ENCODE assay signal across 26 cellular contexts in genomic region chr1:40332695-40333094, GRCh38. TPM values are rescaled to one million over a fixed set of nuclear protein-coding genes. Genes with fewer than 3 reads are reported as not detected.
DNase-seq lines count a peak whose midpoint lies in the region; ATAC-seq, FAIRE-seq and TF ChIP-seq lines count a peak whose summit lies in the region.
"Had no signal": no experiment of that assay in that cellular context is flagged by ENCODE, and none has a peak within 500 bp of the region (broad histone marks: within the 10 kb centered on the region; RNA-seq: fewer than 3 reads in every experiment).

No MANE protein-coding gene starts in this region.

- H2BK5ac ChIP-seq in IMR-90 (ENCODE audit: low read depth, low read length, poor library complexity, severe bottlenecking): no peak overlapping the region

- H3K4me2 ChIP-seq in IMR-90 (ENCODE audit: low read depth, low read length) (no peak overlapping the region), K562 (ENCODE audit: insufficient read depth, low read length) (no peak overlapping the region)
- H3K4me2 ChIP-seq: BLaER1 had no signal

- no peak for TF ChIP-seq POLR2A in IMR-90 (IDR thresholded peaks at IDR 0.05; ENCODE audit: low read depth, low read length)
- TF ChIP-seq POLR2A in K562 (conservative IDR thresholded peaks at IDR 0.05): no peak

- no peaks in the 10 kb centered on the region for H3K27me3 ChIP-seq in IMR-90 (ENCODE audit: control insufficient read depth, insufficient read depth, low read length)
- H3K27me3 ChIP-seq in K562 (ENCODE audit: control insufficient read depth in 2 of 2, insufficient read depth in 2 of 2, low read length in 2 of 2): no peaks in the 10 kb centered on the region
- H3K27me3 ChIP-seq: BE2C, BLaER1 had no signal

- H2AK9ac ChIP-seq in IMR-90 (replicated peaks; ENCODE audit: low read depth, low read length, poor library complexity): no peak overlapping the region

- intact Hi-C loops in IMR-90 (cut with micrococcal nuclease) (no loop called here), K562 (cut with micrococcal nuclease) (no loop called here)

- no peak for TF ChIP-seq EP300 in K562 (IDR thresholded peaks at IDR 0.05; ENCODE audit: low read length)

- POLR2A ChIA-PET in IMR-90 (lab: Charles Lee; ENCODE audit: unreplicated experiment): no interaction called here
- POLR2A ChIA-PET in K562 (lab: Yijun Ruan, JAX): interaction anchor here (0.8 kb wide), 1 partner anchor 256 kb away, joined by 3 read pairs; no protein-coding TSS in a partner anchor

- DNase-seq in IMR-90: no peak
- no peak for DNase-seq in K562 (ENCODE audit: extremely low read depth in 1 of 4, low spot score in 3 of 4)
- no peak for DNase-seq in frontal cortex (ENCODE audit: low spot score in 2 of 2)
- DNase-seq in activated T-cell treated with anti-CD3 and anti-CD28 coated beads for 4 hours: no peak
- no peak for DNase-seq in nucleus accumbens (lab: John Stamatoyannopoulos, UW)
- no peak for DNase-seq in amygdala (lab: John Stamatoyannopoulos, UW)
- DNase-seq: 8988T; ACHN; BE2C; C1 segment of cervical spinal cord; CD4-positive, alpha-beta memory T cell; CD4-positive, CD25-positive, alpha-beta regulatory T cell; CD8-positive, alpha-beta memory T cell; COR-L47; DMS 273 treated with DMSO at 0.1 percent for 48 hours; DMS153; DMS53; DMS79; DND-41; EL; GF-D8 had no signal

- no peak overlapping the region for H3K4ac ChIP-seq in IMR-90 (ENCODE audit: low read depth, low read length)

- no peaks in the 10 kb centered on the region for H3K79me1 ChIP-seq in IMR-90 (ENCODE audit: low read depth in 1 of 2, low read length in 2 of 2)

- H3K27ac ChIP-seq in IMR-90 (ENCODE audit: insufficient read depth, low read length): no peak overlapping the region
- H3K27ac ChIP-seq in K562 (ENCODE audit: extremely low read depth, low read depth, low read length): no peak overlapping the region
- H3K27ac ChIP-seq: BLaER1 had no signal

- H3K4me1 ChIP-seq in IMR-90 (ENCODE audit: control insufficient read depth, insufficient read depth, low read length) (no peaks in the 10 kb centered on the region), K562 (replicated peaks in 1 of 2; ENCODE audit: control insufficient read depth in 2 of 2, insufficient read depth in 2 of 2, low read length in 2 of 2) (no peaks in the 10 kb centered on the region; a peak in 2 of 5 replicates)
- H3K4me1 ChIP-seq: BE2C, BLaER1 had no signal

- BruUV-seq in IMR-90 (replicated peaks; lab: Mats Ljungman, UMichigan): no TSS peak
- no TSS peak for BruUV-seq in K562 (replicated peaks; lab: Mats Ljungman, UMichigan)

- FAIRE-seq in G401.6 (lab: Jason Lieb, UNC) (peak; percentile 70), K562 (lab: Jason Lieb, UNC) (no peak), frontal cortex (lab: Jason Lieb, UNC) (peak; percentile 66)
- FAIRE-seq: A204.1, GM12891 had no signal

- H4K20me1 ChIP-seq in IMR-90 (ENCODE audit: insufficient read depth, low read length) (no peaks in the 10 kb centered on the region), K562 (replicated peaks; ENCODE audit: control insufficient read depth, insufficient read depth, low read length) (no peaks in the 10 kb centered on the region)
- H4K20me1 ChIP-seq: BLaER1 had no signal

- 0 out of 2 replicates have a peak, but pooled peaks cover 2% of the 10 kb centered on the region for H3K9me3 ChIP-seq in IMR-90 (ENCODE audit: control insufficient read depth, insufficient read depth, low read length)
- no peaks in the 10 kb centered on the region for H3K9me3 ChIP-seq in K562 (replicated peaks; ENCODE audit: control insufficient read depth, insufficient read depth, low read depth, low read length)
- H3K9me3 ChIP-seq: BE2C had no signal

- dilution Hi-C loops in IMR-90 (cut with HindIII; ENCODE audit: low sequenced_read_pairs, unreplicated experiment): no loop called here

- CTCF ChIA-PET in IMR-90 (lab: Yijun Ruan, JAX) (interaction anchor here (0.6 to 1.5 kb wide), 2 partner anchors 91 to 180 kb away, joined by 3 to 5 read pairs; no protein-coding TSS in a partner anchor), K562 (lab: Yijun Ruan, JAX; ENCODE audit: low intra/inter-chr PET ratio) (no interaction called here)

- TF ChIP-seq CTCF in IMR-90 (conservative IDR thresholded peaks at IDR 0.05; ENCODE audit: low read depth, low read length) (no peak), K562 (IDR thresholded peaks at IDR 0.05 in 2 of 3, conservative IDR thresholded peaks at IDR 0.05 in 1 of 3; ENCODE audit: insufficient read depth in 2 of 3, low read depth in 1 of 3, low read length in 3 of 3) (no peak)

- no peak overlapping the region for H3K14ac ChIP-seq in IMR-90 (replicated peaks; ENCODE audit: low read depth, low read length)

- H3K23ac ChIP-seq in IMR-90 (ENCODE audit: low read depth, low read length): no peak overlapping the region

- H3K9ac ChIP-seq in IMR-90 (ENCODE audit: low read depth, low read length) (no peak overlapping the region), K562 (ENCODE audit: insufficient read depth in 1 of 2, low read depth in 2 of 2, low read length in 2 of 2) (no peak overlapping the region)
- H3K9ac ChIP-seq: BLaER1 had no signal

- no peak overlapping the region for H2BK15ac ChIP-seq in IMR-90 (ENCODE audit: low read depth, low read length)

- no peaks in the 10 kb centered on the region for H3K79me2 ChIP-seq in K562 (ENCODE audit: control insufficient read depth, insufficient read depth, low read length)

- H2BK20ac ChIP-seq in IMR-90 (ENCODE audit: low read depth, low read length): no peak overlapping the region

- H4K5ac ChIP-seq in IMR-90 (ENCODE audit: low read depth, low read length): no peak overlapping the region

- in situ Hi-C loops in IMR-90 (cut with MboI; ENCODE audit: low sequenced_read_pairs): no loop called here
- in situ Hi-C loops in K562 (cut with MboI): no loop called here

- H2AFZ ChIP-seq in IMR-90 (replicated peaks; ENCODE audit: low read length, poor library complexity) (no peak overlapping the region), K562 (ENCODE audit: low read depth, low read length) (0 out of 2 replicates have a peak overlapping the region, but pooled peaks have one; percentile 52)

- H3K36me3 ChIP-seq in IMR-90 (ENCODE audit: control insufficient read depth, insufficient read depth, low read length) (no peaks in the 10 kb centered on the region), K562 (ENCODE audit: control insufficient read depth, insufficient read depth, low read length) (no peaks in the 10 kb centered on the region)
- H3K36me3 ChIP-seq: BE2C, BLaER1 had no signal

- H3K4me3 ChIP-seq in IMR-90 (ENCODE audit: insufficient read depth, low read depth, low read length) (no peak overlapping the region), K562 (no peak overlapping the region)
- H3K4me3 ChIP-seq: BLaER1 had no signal

- no peak for TF ChIP-seq RAD21 in IMR-90 (IDR thresholded peaks at IDR 0.05; ENCODE audit: low read length)
- no peak for TF ChIP-seq RAD21 in K562 (CRISPR knock-in tag; conservative IDR thresholded peaks at IDR 0.05 in 1 of 2, IDR thresholded peaks at IDR 0.05 in 1 of 2)

- ATAC-seq in IMR-90 (ENCODE audit: low read depth) (no peak), K562 (no peak), GM21423 (IDR thresholded peaks at IDR 0.05; ENCODE audit: unreplicated experiment) (no peak)

- no peak overlapping the region for H3K18ac ChIP-seq in IMR-90 (ENCODE audit: low read depth, low read length)

- H2BK120ac ChIP-seq in IMR-90 (ENCODE audit: low read depth, low read length): no peak overlapping the region

- no CpG with 5 or more reads among the region's 1 CpG for WGBS in IMR-90 (ENCODE audit: extremely low coverage in 2 of 2, insufficient read length in 1 of 2), 2 experiments
- WGBS in K562 (ENCODE audit: insufficient coverage, low coverage, missing lambda C conversion rate): 48% methylated on average over 1 of the region's 1 CpG

- H2AK5ac ChIP-seq in IMR-90 (ENCODE audit: low read depth, low read length): no peak overlapping the region

- H4K91ac ChIP-seq in IMR-90 (ENCODE audit: insufficient read depth, low read depth, low read length): no peak overlapping the region

- H4K8ac ChIP-seq in IMR-90 (ENCODE audit: low read depth in 2 of 2, low read length in 2 of 2): no peak overlapping the region

- H3K56ac ChIP-seq in IMR-90 (ENCODE audit: extremely low read depth, insufficient read depth, low read length): no peak overlapping the region

- no peaks in the 10 kb centered on the region for H3K9me1 ChIP-seq in IMR-90 (ENCODE audit: insufficient read depth, low read length)
- H3K9me1 ChIP-seq in K562 (ENCODE audit: control insufficient read depth, insufficient read depth, low read length): no peaks in the 10 kb centered on the region

RNA-seq across cellular contexts. Expression of gene COL9A2, which starts 15.6 kb away (rescaled TPM):
- total RNA-seq in IMR-90 (2012; rRNA removed) (0.56 and 0.90 TPM in 2 replicates), K562 (2014; rRNA removed) (0.90 and 0.95 TPM in 2 replicates), K562 (2014; rRNA removed; fragmentation: Illumina TruSeq; extraction: Trizol) (0.06 and 0.15 TPM in 2 replicates), K562 (2015; rRNA removed; fragmentation: Illumina TruSeq; extraction: Trizol) (0.60 and 0.72 TPM in 2 replicates), K562 (2021) (0.47 and 0.72 TPM in 2 replicates), frontal cortex (6.9 TPM)
- polyA plus RNA-seq in IMR-90 (2012; rRNA removed) (1.3 and 1.6 TPM in 2 replicates), K562 (2011; rRNA removed) (0.31 and 0.45 TPM in 2 replicates), K562 (2014; fragmentation: Illumina TruSeq; extraction: Trizol) (0.24 and 0.54 TPM in 2 replicates), K562 (2014; fragmentation: Nextera tagmentation; extraction: Ambion mirVana) (under 1 TPM; 0.03 TPM), K562 (2014; rRNA removed) (1.5 and 2.2 TPM in 2 replicates)
- 1.1 and 1.3 TPM in 2 replicates for polyA plus RNA-seq in IMR-90 (2012; cell fraction: cytosol; rRNA removed)
- 6.1 and 8.7 TPM in 2 replicates for polyA plus RNA-seq in IMR-90 (2012; cell fraction: nucleus; rRNA removed; ENCODE audit: low replicate concordance)
- 0.58 and 1.9 TPM in 2 replicates for total RNA-seq in K562 (2011; cell fraction: chromatin; rRNA removed; ENCODE audit: low replicate concordance)
- 0.53 and 1.3 TPM in 2 replicates for total RNA-seq in K562 (2011; cell fraction: nucleolus; rRNA removed)
- 0.73 and 1.1 TPM in 2 replicates for total RNA-seq in K562 (2011; cell fraction: nucleoplasm; rRNA removed)
- polyA plus RNA-seq in K562 (2011; cell fraction: cytosol; rRNA removed): 0.46 and 0.47 TPM in 2 replicates
- 3.7 and 4.4 TPM in 2 replicates for polyA plus RNA-seq in K562 (2011; cell fraction: nucleus; rRNA removed)
- polyA plus RNA-seq in K562 (2012): 0.78 and 3.8 TPM in 2 replicates
- 0.11 and 0.30 TPM in 2 replicates for polyA minus RNA-seq in K562 (2011; rRNA and poly(A)+ RNA removed)
- 1.6 TPM in 1 of 2 replicates, not detected in the other for polyA minus RNA-seq in K562 (2011; cell fraction: cytosol; rRNA and poly(A)+ RNA removed)
- polyA minus RNA-seq in K562 (2011; cell fraction: nucleus; rRNA and poly(A)+ RNA removed): 0.13 and 1.4 TPM in 2 replicates

RNA-seq across cellular contexts. Expression of gene SMAP2, which starts 40.8 kb away (rescaled TPM):
- total RNA-seq in IMR-90 (2012; rRNA removed): 30.1 and 33.6 TPM in 2 replicates
- 29.1 and 31.0 TPM in 2 replicates for polyA plus RNA-seq in IMR-90 (2012; rRNA removed)
- polyA plus RNA-seq in IMR-90 (2012; cell fraction: cytosol; rRNA removed): 15.8 and 20.4 TPM in 2 replicates
- 20.5 and 30.1 TPM in 2 replicates for polyA plus RNA-seq in IMR-90 (2012; cell fraction: nucleus; rRNA removed; ENCODE audit: low replicate concordance)
- total RNA-seq in K562 (2011; cell fraction: chromatin; rRNA removed; ENCODE audit: low replicate concordance): 77.4 and 118 TPM in 2 replicates
- total RNA-seq in K562 (2011; cell fraction: nucleolus; rRNA removed): 37.0 and 50.1 TPM in 2 replicates
- total RNA-seq in K562 (2011; cell fraction: nucleoplasm; rRNA removed): 81.5 and 109 TPM in 2 replicates
- 80.1 and 98.2 TPM in 2 replicates for total RNA-seq in K562 (2014; rRNA removed)
- total RNA-seq in K562 (2014; rRNA removed; fragmentation: Illumina TruSeq; extraction: Trizol): 94.1 and 101 TPM in 2 replicates
- 89.1 and 92.4 TPM in 2 replicates for total RNA-seq in K562 (2015; rRNA removed; fragmentation: Illumina TruSeq; extraction: Trizol)
- total RNA-seq in K562 (2021): 109 and 117 TPM in 2 replicates
- 114 and 124 TPM in 2 replicates for polyA plus RNA-seq in K562 (2011; rRNA removed)
- 98.8 and 132 TPM in 2 replicates for polyA plus RNA-seq in K562 (2011; cell fraction: cytosol; rRNA removed)
- polyA plus RNA-seq in K562 (2011; cell fraction: nucleus; rRNA removed): 81.2 and 89.1 TPM in 2 replicates
- 100 and 128 TPM in 2 replicates for polyA plus RNA-seq in K562 (2012)
- polyA plus RNA-seq in K562 (2014; fragmentation: Illumina TruSeq; extraction: Trizol): 173 and 212 TPM in 2 replicates
- polyA plus RNA-seq in K562 (2014; fragmentation: Nextera tagmentation; extraction: Ambion mirVana): 10 to 100 TPM; 38.7 to 47.3 TPM
- polyA plus RNA-seq in K562 (2014; rRNA removed): 89.4 and 94.7 TPM in 2 replicates
- 129 and 160 TPM in 2 replicates for polyA minus RNA-seq in K562 (2011; rRNA and poly(A)+ RNA removed)
- 71.4 and 74.3 TPM in 2 replicates for polyA minus RNA-seq in K562 (2011; cell fraction: cytosol; rRNA and poly(A)+ RNA removed)
- polyA minus RNA-seq in K562 (2011; cell fraction: nucleus; rRNA and poly(A)+ RNA removed): 28.4 and 48.0 TPM in 2 replicates
- total RNA-seq in frontal cortex: 28.1 TPM
